Comparison of ENCODE assay signal across 27 cellular contexts in genomic region chr22:37343863-37344734, GRCh38.
"Had no signal": no experiment of that assay in that cellular context is flagged by ENCODE, and none has a peak within 500 bp of the region (broad histone marks: within the 10 kb centered on the region; RNA-seq: fewer than 3 reads in every experiment).

No MANE protein-coding gene starts in this region.

- H3K4me1 Mint-ChIP-seq: activated naive CD8-positive, alpha-beta T cell treated with anti-CD3 and anti-CD28 coated beads, Interleukin-2, amount 10 ng/mL, durations not matched to agents 7 days and 5 days; immature natural killer cell had no signal

- H3K27ac ChIP-seq: coronary artery, esophagus muscularis mucosa, hepatocyte, left lung, ovary, prostate gland, transverse colon, vagina had no signal

- H3K27me3 ChIP-seq: hepatocyte, ovary, vagina had no signal

- H2AFZ ChIP-seq: hepatocyte had no signal

- H3K27ac Mint-ChIP-seq: activated CD4-positive, alpha-beta T cell treated with anti-CD3 and anti-CD28 coated beads for 36 hours; activated naive CD8-positive, alpha-beta T cell treated with anti-CD3 and anti-CD28 coated beads, Interleukin-2, amount 10 ng/mL, durations not matched to agents 7 days and 5 days; immature natural killer cell; mesothelial cell of epicardium; WTC11 had no signal

- H3K9me3 Mint-ChIP-seq: activated naive CD8-positive, alpha-beta T cell treated with anti-CD3 and anti-CD28 coated beads, Interleukin-2, amount 10 ng/mL, durations not matched to agents 7 days and 5 days; activated T-cell treated with anti-CD3 and anti-CD28 coated beads, Interleukin-2, amount 50 U/mL, for 24 hours; activated T-helper 17 cell treated with anti-CD3 and anti-CD28 coated beads, Interleukin-2, amount 50 U/mL, for 72 hours; immature natural killer cell; mesothelial cell of epicardium; naive thymus-derived CD8-positive, alpha-beta T cell; WTC11 had no signal

- H3K4me3 ChIP-seq: coronary artery, esophagus muscularis mucosa, hepatocyte, left lung, lung, ovary, prostate gland, transverse colon, vagina had no signal

- H3K4me3 Mint-ChIP-seq: activated CD4-positive, alpha-beta T cell treated with anti-CD3 and anti-CD28 coated beads for 36 hours; activated naive CD8-positive, alpha-beta T cell treated with anti-CD3 and anti-CD28 coated beads, Interleukin-2, amount 10 ng/mL, durations not matched to agents 7 days and 5 days; activated T-cell treated with anti-CD3 and anti-CD28 coated beads, Interleukin-2, amount 50 U/mL, for 24 hours; activated T-helper 17 cell treated with anti-CD3 and anti-CD28 coated beads, Interleukin-2, amount 50 U/mL, for 72 hours; immature natural killer cell; mesothelial cell of epicardium; naive thymus-derived CD8-positive, alpha-beta T cell; WTC11 had no signal

- DNase-seq: activated CD4-positive, alpha-beta T cell treated with anti-CD3 and anti-CD28 coated beads for 36 hours; activated CD4-positive, alpha-beta T cell treated with anti-CD3 and anti-CD28 coated beads, Interleukin-2, amount 50 U/mL, for 4 hours; activated CD8-positive, alpha-beta memory T cell treated with anti-CD3 and anti-CD28 coated beads for 24 hours; activated CD8-positive, alpha-beta memory T cell treated with anti-CD3 and anti-CD28 coated beads, Interleukin-2, amount 50 U/mL, for 4 hours; activated naive CD8-positive, alpha-beta T cell treated with anti-CD3 and anti-CD28 coated beads, Interleukin-2, amount 10 ng/mL, durations not matched to agents 7 days and 5 days; activated T-cell treated with anti-CD3 and anti-CD28 coated beads, Interleukin-2, amount 50 U/mL, for 24 hours; amniotic stem cell; cerebellar nuclear complex; glutamatergic neuron; immature natural killer cell; kidney glomerular epithelial cell; naive thymus-derived CD8-positive, alpha-beta T cell; stimulated activated CD4-positive, alpha-beta T cell treated with anti-CD3 and anti-CD28 coated beads, Interleukin-4, amount 100 ng/mL, for 4 hours; T-helper 9 cell; transverse colon had no signal

- H3K27me3 Mint-ChIP-seq: activated CD4-positive, alpha-beta T cell treated with anti-CD3 and anti-CD28 coated beads for 36 hours; activated naive CD8-positive, alpha-beta T cell treated with anti-CD3 and anti-CD28 coated beads, Interleukin-2, amount 10 ng/mL, durations not matched to agents 7 days and 5 days; activated T-cell treated with anti-CD3 and anti-CD28 coated beads, Interleukin-2, amount 50 U/mL, for 24 hours had no signal

- H3K9me3 ChIP-seq: esophagus muscularis mucosa, left lung, ovary, prostate gland, transverse colon, vagina had no signal

- H3K4me1 ChIP-seq: prostate gland had no signal

- ATAC-seq: activated CD4-positive, alpha-beta T cell treated with anti-CD3 and anti-CD28 coated beads for 36 hours; activated T-helper 17 cell treated with anti-CD3 and anti-CD28 coated beads, Interleukin-2, amount 50 U/mL, for 72 hours; left lung; naive thymus-derived CD8-positive, alpha-beta T cell; WTC11 had no signal

- H3K79me2 ChIP-seq: hepatocyte had no signal

- H3K36me3 ChIP-seq: esophagus muscularis mucosa, left lung, ovary, prostate gland, transverse colon, vagina had no signal

- H3K4me2 ChIP-seq: hepatocyte had no signal

- FAIRE-seq: frontal cortex had no signal
